3 cellular contexts compared by ENCODE assay signal in genomic region chr9:38595117-38595516, GRCh38. TPM values are rescaled to one million over a fixed set of nuclear protein-coding genes. Genes with fewer than 3 reads are reported as not detected.
"Had no signal": no experiment of that assay in that cellular context is flagged by ENCODE, and none has a peak within 500 bp of the region (broad histone marks: within the 10 kb centered on the region; RNA-seq: fewer than 3 reads in every experiment).

No MANE protein-coding gene starts in this region.

RNA-seq across cellular contexts. Expression of gene ANKRD18A, which starts 25.3 kb away (rescaled TPM):
- total RNA-seq: M059J, OCI-LY7, SK-MEL-5 had no signal
